ENCODE assay signal across 11 cellular contexts in genomic region chr3:128992926-128993460, GRCh38. TPM values are rescaled to one million over a fixed set of nuclear protein-coding genes. Genes with fewer than 3 reads are reported as not detected.
A peak's percentile ranks its signal among the peaks of the same experiment; 100 is the strongest.
DNase-seq lines count a peak whose midpoint lies in the region; ATAC-seq and TF ChIP-seq lines count a peak whose summit lies in the region.
"Had no signal": no experiment of that assay in that cellular context is flagged by ENCODE, and none has a peak within 500 bp of the region (broad histone marks: within the 10 kb centered on the region; RNA-seq: fewer than 3 reads in every experiment).

No MANE protein-coding gene starts in this region.

- no peaks in the 10 kb centered on the region for H3K9me3 Mint-ChIP-seq in activated naive CD8-positive, alpha-beta T cell (ENCODE audit: low read depth)
- no peaks in the 10 kb centered on the region for H3K9me3 Mint-ChIP-seq in activated naive CD8-positive, alpha-beta T cell treated with anti-CD3 and anti-CD28 coated beads, Interleukin-2, amount 50 U/mL, for 24 hours
- no peaks in the 10 kb centered on the region for H3K9me3 Mint-ChIP-seq in central memory CD8-positive, alpha-beta T cell
- peaks cover 5% of the 10 kb centered on the region for H3K9me3 Mint-ChIP-seq in mesothelial cell of epicardium
- no peaks in the 10 kb centered on the region for H3K9me3 Mint-ChIP-seq in type B pancreatic cell

- no peak for TF ChIP-seq CTCF in mesothelial cell of epicardium (IDR thresholded peaks at IDR 0.05; ENCODE audit: unreplicated experiment)
- TF ChIP-seq CTCF in type B pancreatic cell (conservative IDR thresholded peaks at IDR 0.05) = no peak
- no peak for TF ChIP-seq CTCF in omental fat pad (IDR thresholded peaks at IDR 0.05)

- no peak overlapping the region for H3K27ac Mint-ChIP-seq in activated naive CD8-positive, alpha-beta T cell
- no peak overlapping the region for H3K27ac Mint-ChIP-seq in activated naive CD8-positive, alpha-beta T cell treated with anti-CD3 and anti-CD28 coated beads, Interleukin-2, amount 50 U/mL, for 24 hours
- peak overlapping the region; percentile 82 for H3K27ac Mint-ChIP-seq in central memory CD8-positive, alpha-beta T cell (ENCODE audit: low read depth)
- H3K27ac Mint-ChIP-seq in mesothelial cell of epicardium = peak overlapping the region; percentile 36
- peak overlapping the region; percentile 65 for H3K27ac Mint-ChIP-seq in type B pancreatic cell

- peaks cover 29% of the 10 kb centered on the region for H3K4me1 Mint-ChIP-seq in activated naive CD8-positive, alpha-beta T cell (ENCODE audit: low read depth)
- peaks cover 24% of the 10 kb centered on the region for H3K4me1 Mint-ChIP-seq in activated naive CD8-positive, alpha-beta T cell treated with anti-CD3 and anti-CD28 coated beads, Interleukin-2, amount 50 U/mL, for 24 hours
- peaks cover 16% of the 10 kb centered on the region for H3K4me1 Mint-ChIP-seq in central memory CD8-positive, alpha-beta T cell
- H3K4me1 Mint-ChIP-seq in mesothelial cell of epicardium (peaks cover 13% of the 10 kb centered on the region), type B pancreatic cell (ENCODE audit: unreplicated experiment) (peaks cover 3% of the 10 kb centered on the region)

- no peak for ATAC-seq in activated naive CD8-positive, alpha-beta T cell treated with anti-CD3 and anti-CD28 coated beads, Interleukin-2, amount 50 U/mL, for 24 hours
- no peak for ATAC-seq in central memory CD8-positive, alpha-beta T cell (replicated peaks; ENCODE audit: extremely low read depth, poor library complexity, severe bottlenecking)
- ATAC-seq in GM19452 (IDR thresholded peaks at IDR 0.05; ENCODE audit: unreplicated experiment) = no peak
- ATAC-seq in omental fat pad (ENCODE audit: low FRiP score) = no peak

- H3K27me3 Mint-ChIP-seq in activated naive CD8-positive, alpha-beta T cell = no peaks in the 10 kb centered on the region
- H3K27me3 Mint-ChIP-seq in activated naive CD8-positive, alpha-beta T cell treated with anti-CD3 and anti-CD28 coated beads, Interleukin-2, amount 50 U/mL, for 24 hours = no peaks in the 10 kb centered on the region
- no peaks in the 10 kb centered on the region for H3K27me3 Mint-ChIP-seq in central memory CD8-positive, alpha-beta T cell
- H3K27me3 Mint-ChIP-seq in mesothelial cell of epicardium (ENCODE audit: low read depth) (peaks cover 50% of the 10 kb centered on the region), type B pancreatic cell (peaks cover 23% of the 10 kb centered on the region)

- no peak for DNase-seq in activated naive CD8-positive, alpha-beta T cell treated with anti-CD3 and anti-CD28 coated beads, Interleukin-2, amount 50 U/mL, for 24 hours
- no peak for DNase-seq in central memory CD8-positive, alpha-beta T cell (ENCODE audit: low spot score in 2 of 2)
- peak in 1 of 2 experiments; percentile 45 for DNase-seq in mesothelial cell of epicardium (ENCODE audit: low spot score in 2 of 2, unreplicated experiment in 2 of 2)
- no peak for DNase-seq in type B pancreatic cell (ENCODE audit: extremely low spot score, unreplicated experiment)
- DNase-seq in mucosa of gallbladder (ENCODE audit: low spot score) = no peak
- no peak for DNase-seq in omental fat pad (ENCODE audit: low spot score)
- DNase-seq: activated CD8-positive, alpha-beta memory T cell treated with anti-CD3 and anti-CD28 coated beads, Interleukin-2, amount 50 U/mL, for 4 hours; SJCRH30 had no signal

- peak overlapping the region; percentile 62 for H3K4me3 Mint-ChIP-seq in activated naive CD8-positive, alpha-beta T cell
- H3K4me3 Mint-ChIP-seq in activated naive CD8-positive, alpha-beta T cell treated with anti-CD3 and anti-CD28 coated beads, Interleukin-2, amount 50 U/mL, for 24 hours = no peak overlapping the region
- peak overlapping the region; percentile 72 for H3K4me3 Mint-ChIP-seq in central memory CD8-positive, alpha-beta T cell
- H3K4me3 Mint-ChIP-seq in mesothelial cell of epicardium = peak overlapping the region; percentile 75
- peak overlapping the region; percentile 86 for H3K4me3 Mint-ChIP-seq in type B pancreatic cell

- peaks cover 3% of the 10 kb centered on the region for H3K36me3 Mint-ChIP-seq in activated naive CD8-positive, alpha-beta T cell
- H3K36me3 Mint-ChIP-seq in activated naive CD8-positive, alpha-beta T cell treated with anti-CD3 and anti-CD28 coated beads, Interleukin-2, amount 50 U/mL, for 24 hours (ENCODE audit: low read depth) = no peaks in the 10 kb centered on the region
- H3K36me3 Mint-ChIP-seq in central memory CD8-positive, alpha-beta T cell (ENCODE audit: insufficient read depth) = peaks cover 5% of the 10 kb centered on the region
- no peaks in the 10 kb centered on the region for H3K36me3 Mint-ChIP-seq in mesothelial cell of epicardium
- H3K36me3 Mint-ChIP-seq in type B pancreatic cell = no peaks in the 10 kb centered on the region

RNA-seq across cellular contexts. Expression of gene CFAP92, which starts 0.9 kb away (rescaled TPM):
- total RNA-seq in mesothelial cell of epicardium (0.76 to 1.2 TPM (median 1.1 TPM) in 3 replicates), type B pancreatic cell (ENCODE audit: low replicate concordance) (4.4 and 4.5 TPM in 2 replicates), mucosa of gallbladder (3.3 TPM), omental fat pad (1 to 10 TPM in 2 of 4 donors, not detected in 2; 1.1 to 2.2 TPM)
- total RNA-seq: HT1080 had no signal

RNA-seq across cellular contexts. Expression of gene EFCC1, which starts 8.1 kb away (rescaled TPM):
- 0.29 to 0.67 TPM (median 0.31 TPM) in 3 replicates for total RNA-seq in mesothelial cell of epicardium
- total RNA-seq in type B pancreatic cell (ENCODE audit: low replicate concordance) = 0.29 and 2.2 TPM in 2 replicates
- 25.1 TPM for total RNA-seq in mucosa of gallbladder
- 1 to 10 TPM in 3 of 4 donors, under 1 TPM in 1; 0.72 to 6.3 (median 1.2) TPM for total RNA-seq in omental fat pad
- total RNA-seq: HT1080 had no signal

Comparison
In these comparisons a context has a peak if more than half of its experiments do, and no peak if none do; other contexts are left out.
1. H3K27ac Mint-ChIP-seq: peak in central memory CD8-positive, alpha-beta T cell (single experiment), mesothelial cell of epicardium (single experiment) and type B pancreatic cell (single experiment); none in activated naive CD8-positive, alpha-beta T cell (single experiment) and activated naive CD8-positive, alpha-beta T cell treated with anti-CD3 and anti-CD28 coated beads, Interleukin-2, amount 50 U/mL, for 24 hours (single experiment).